In genomic region chr10:29377333-29377961, GRCh38 we compare ENCODE assay signal across 8 cellular contexts.
A peak's percentile ranks its signal among the peaks of the same experiment; 100 is the strongest.
DNase-seq lines count a peak whose midpoint lies in the region; ATAC-seq, FAIRE-seq and TF ChIP-seq lines count a peak whose summit lies in the region.

No MANE protein-coding gene starts in this region.

- H3K4me3 Mint-ChIP-seq in chondrocyte (ENCODE audit: unreplicated experiment) (no peak overlapping the region), nephron (no peak overlapping the region)

- H3K27ac Mint-ChIP-seq in chondrocyte (ENCODE audit: unreplicated experiment), result no peak overlapping the region
- no peak overlapping the region for H3K27ac Mint-ChIP-seq in nephron

- H3K9me3 Mint-ChIP-seq in chondrocyte (ENCODE audit: low read depth) (no peaks in the 10 kb centered on the region), nephron (peaks cover 2% of the 10 kb centered on the region)

- TF ChIP-seq POLR2A in GM12891 (IDR thresholded peaks at IDR 0.05; ENCODE audit: low read depth, low read length), result no peak

- peaks cover 14% of the 10 kb centered on the region for H3K4me1 Mint-ChIP-seq in chondrocyte (ENCODE audit: low read depth)
- peaks cover 7% of the 10 kb centered on the region for H3K4me1 Mint-ChIP-seq in nephron

- peak; percentile 87 for TF ChIP-seq CTCF in chondrocyte (IDR thresholded peaks at IDR 0.05)
- TF ChIP-seq CTCF in nephron (IDR thresholded peaks at IDR 0.05; ENCODE audit: unreplicated experiment in 3 of 3), result peak; percentile 62 to 72 (median 66)

- no peak for FAIRE-seq in GM12891 (lab: Jason Lieb, UNC)

- H3K36me3 Mint-ChIP-seq in chondrocyte (ENCODE audit: low read depth), result no peaks in the 10 kb centered on the region
- H3K36me3 Mint-ChIP-seq in nephron (ENCODE audit: low read depth), result no peaks in the 10 kb centered on the region

- ATAC-seq in GM19452 (IDR thresholded peaks at IDR 0.05; ENCODE audit: unreplicated experiment), result no peak

- H3K27me3 Mint-ChIP-seq in chondrocyte (ENCODE audit: low read depth), result no peaks in the 10 kb centered on the region
- no peaks in the 10 kb centered on the region for H3K27me3 Mint-ChIP-seq in nephron (ENCODE audit: low read depth)

- peak; percentile 15 for DNase-seq in SIG-M5 treated with dmso at 0.1 percent for 504 hours (lab: John Stamatoyannopoulos, UW; ENCODE audit: unreplicated experiment)
- no peak for DNase-seq in SIG-M5 (lab: John Stamatoyannopoulos, UW)
- DNase-seq in MV-4-11 (lab: John Stamatoyannopoulos, UW), result peak; percentile 28
- DNase-seq in chondrocyte (ENCODE audit: low spot score), result no peak
- DNase-seq in GM12891 (ENCODE audit: insufficient read length, low spot score), result no peak
- DNase-seq in stimulated activated naive CD4-positive, alpha-beta T cell treated with Interleukin-2 at 50 U/mL for 16 hours (lab: John Stamatoyannopoulos, UW), result no peak

TF ChIP-seq in GM12891, 5 proteins besides CTCF, POLR2A, EP300 and RAD21:
- TF ChIP-seq TAF1 (IDR thresholded peaks at IDR 0.05; ENCODE audit: low read depth, low read length) (no peak), PAX5 (IDR thresholded peaks at IDR 0.05; ENCODE audit: insufficient read depth, low read length, severe bottlenecking) (no peak), POLR2AphosphoS5 (IDR thresholded peaks at IDR 0.05; ENCODE audit: low read depth, low read length) (no peak), POU2F2 (IDR thresholded peaks at IDR 0.05; ENCODE audit: low read depth, low read length) (no peak), SPI1 (IDR thresholded peaks at IDR 0.05; ENCODE audit: low read depth, low read length) (no peak)
TF ChIP-seq in GM12891: peak in this region for 0.

Comparison
In these comparisons a context has a peak if more than half of its experiments do, and no peak if none do; other contexts are left out.
1. DNase-seq: peak in SIG-M5 treated with dmso at 0.1 percent for 504 hours (single experiment) and MV-4-11 (single experiment); none in SIG-M5 (single experiment), chondrocyte (single experiment), GM12891 (single experiment) and stimulated activated naive CD4-positive, alpha-beta T cell treated with Interleukin-2 at 50 U/mL for 16 hours (single experiment).